In genomic region chr6:41477572-41477971, GRCh38 we compare ENCODE assay signal across 2 cellular contexts.
TF ChIP-seq lines count a peak whose summit lies in the region.

No MANE protein-coding gene starts in this region.

TF ChIP-seq in HCT116, 20 proteins besides CTCF, POLR2A, EP300 and RAD21 (continued from another document):
- TF ChIP-seq ATF3 (IDR thresholded peaks at IDR 0.05) (no peak), EZH2phosphoT487 (IDR thresholded peaks at IDR 0.05; ENCODE audit: borderline replicate concordance) (no peak), SP1 (IDR thresholded peaks at IDR 0.05; ENCODE audit: low read depth) (no peak), ZBTB33 (IDR thresholded peaks at IDR 0.05; ENCODE audit: extremely low read depth, insufficient replicate concordance, low read length) (no peak), CBX3 (IDR thresholded peaks at IDR 0.05; ENCODE audit: low read depth) (no peak), EZH2 (IDR thresholded peaks at IDR 0.05) (no peak), ZFX (IDR thresholded peaks at IDR 0.05) (no peak), CEBPB (IDR thresholded peaks at IDR 0.05; ENCODE audit: low read depth) (no peak), YY1 (IDR thresholded peaks at IDR 0.05; ENCODE audit: extremely low read depth, insufficient replicate concordance, low read depth, low read length) (no peak), FOSL1 (IDR thresholded peaks at IDR 0.05; ENCODE audit: low read depth) (no peak), SRF (IDR thresholded peaks at IDR 0.05; ENCODE audit: low read depth) (no peak), EGR1 (IDR thresholded peaks at IDR 0.05; ENCODE audit: low read depth) (no peak), TCF7L2 (IDR thresholded peaks at IDR 0.05; ENCODE audit: borderline replicate concordance, extremely low read depth, insufficient read depth, insufficient read length) (no peak)

TF ChIP-seq in H1, 55 proteins besides CTCF, POLR2A, EP300 and RAD21 (continued from another document):
- no peak for TF ChIP-seq USF2 (IDR thresholded peaks at IDR 0.05; ENCODE audit: low read length)
- no peak for TF ChIP-seq CBX8 (IDR thresholded peaks at IDR 0.05; ENCODE audit: borderline replicate concordance, low read depth, low read length)
- TF ChIP-seq JUN (IDR thresholded peaks at IDR 0.05; ENCODE audit: low read depth, low read length), result no peak
TF ChIP-seq in H1: peak in this region for 0.
